Comparison of ENCODE assay signal across 18 cellular contexts in the genomic region with DNA sequence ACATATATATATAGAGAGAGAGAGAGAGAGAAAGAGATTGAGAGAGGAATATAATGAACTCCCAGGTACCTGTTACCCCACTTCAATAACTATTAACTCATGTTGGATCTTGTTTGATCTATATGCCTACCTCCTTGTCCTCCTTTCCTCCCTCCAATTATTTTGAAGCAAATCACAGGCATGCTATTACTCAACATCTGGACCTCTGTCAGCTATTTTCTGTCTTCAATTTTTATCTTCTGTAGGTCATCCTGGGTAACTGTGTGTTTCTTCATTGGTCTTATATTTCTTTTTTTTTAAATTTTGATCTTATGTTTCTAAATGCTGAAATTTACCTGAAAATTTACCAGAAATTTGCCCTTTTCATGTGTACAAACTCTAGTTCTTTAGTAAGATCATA.
"Had no signal": no experiment of that assay in that cellular context is flagged by ENCODE, and none has a peak within 500 bp of the region (broad histone marks: within the 10 kb centered on the region; RNA-seq: fewer than 3 reads in every experiment).

No MANE protein-coding gene starts in this region.

- H2AFZ ChIP-seq: parathyroid adenoma had no signal

- H3K9me3 Mint-ChIP-seq: activated naive CD8-positive, alpha-beta T cell treated with anti-CD3 and anti-CD28 coated beads, Interleukin-2, amount 50 U/mL, for 24 hours; T-cell had no signal

- H3K27me3 ChIP-seq: sigmoid colon, spleen, thyroid gland, uterus had no signal

- H3K9me3 ChIP-seq: sigmoid colon, spleen, thyroid gland, uterus had no signal

- H3K4me3 ChIP-seq: sigmoid colon, spleen, thyroid gland, uterus had no signal

- H3K4me1 ChIP-seq: uterus had no signal

- H3K4me3 Mint-ChIP-seq: activated naive CD8-positive, alpha-beta T cell treated with anti-CD3 and anti-CD28 coated beads, Interleukin-2, amount 50 U/mL, for 24 hours; naive thymus-derived CD4-positive, alpha-beta T cell; T-cell had no signal

- H3K9ac ChIP-seq: parathyroid adenoma had no signal

- H3K27ac ChIP-seq: parathyroid adenoma, sigmoid colon, uterus had no signal

- H3K27ac Mint-ChIP-seq: activated naive CD8-positive, alpha-beta T cell treated with anti-CD3 and anti-CD28 coated beads, Interleukin-2, amount 50 U/mL, for 24 hours; T-cell had no signal

- FAIRE-seq: colon, endometrium, frontal cortex, islet of Langerhans had no signal

- H3K27me3 Mint-ChIP-seq: activated naive CD8-positive, alpha-beta T cell treated with anti-CD3 and anti-CD28 coated beads, Interleukin-2, amount 50 U/mL, for 24 hours; naive thymus-derived CD4-positive, alpha-beta T cell; T-cell had no signal

- DNase-seq: activated CD4-positive, CD25-positive, alpha-beta regulatory T cell treated with anti-CD3 and anti-CD28 coated beads, Interleukin-2, amount 50 U/mL, for 72 hours; activated naive CD4-positive, alpha-beta T cell treated with Interleukin-2 at 50 U/mL for 16 hours; activated naive CD8-positive, alpha-beta T cell treated with anti-CD3 and anti-CD28 coated beads, Interleukin-2, amount 50 U/mL, for 24 hours; activated T-cell treated with anti-CD3 and anti-CD28 coated beads for 4 hours; head of caudate nucleus; left colon; naive thymus-derived CD4-positive, alpha-beta T cell; sigmoid colon; spleen; T-cell; T-helper 9 cell; thyroid gland; uterus had no signal

- H3K36me3 ChIP-seq: sigmoid colon, thyroid gland, uterus had no signal
